Comparison of ENCODE assay signal across 2 cellular contexts in the genomic region with DNA sequence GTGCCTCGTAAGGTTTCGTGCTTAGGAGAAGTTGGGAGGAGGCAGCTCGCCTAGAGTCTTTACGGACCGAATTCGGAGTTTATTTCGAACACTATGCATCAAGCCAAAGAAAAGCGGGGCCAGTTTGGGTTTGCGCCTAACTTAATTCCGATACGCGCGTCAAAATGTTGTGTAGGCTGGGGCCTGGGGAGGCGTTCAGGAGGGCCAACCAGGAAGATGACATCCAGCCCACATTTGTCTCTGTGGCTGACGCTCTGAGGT.
TF ChIP-seq lines count a peak whose summit lies in the region.

No MANE protein-coding gene starts in this region.

TF ChIP-seq in A549, 52 proteins besides CTCF, POLR2A, EP300 and RAD21:
- TF ChIP-seq REST (IDR thresholded peaks at IDR 0.05), result no peak
- no peak for TF ChIP-seq MAFK (IDR thresholded peaks at IDR 0.05; ENCODE audit: partially characterized antibody)
- TF ChIP-seq CHD2 (IDR thresholded peaks at IDR 0.05; ENCODE audit: low read length, partially characterized antibody), result no peak
- TF ChIP-seq CEBPB (IDR thresholded peaks at IDR 0.05), result no peak
- TF ChIP-seq FOSB (CRISPR knock-in tag; IDR thresholded peaks at IDR 0.05), result no peak
- TF ChIP-seq SREBF2 (IDR thresholded peaks at IDR 0.05), result no peak
- TF ChIP-seq TFCP2L1 (CRISPR knock-in tag; IDR thresholded peaks at IDR 0.05), result no peak
- TF ChIP-seq GATA3 (IDR thresholded peaks at IDR 0.05; ENCODE audit: borderline replicate concordance), result no peak
- no peak for TF ChIP-seq RNF2 (IDR thresholded peaks at IDR 0.05; ENCODE audit: borderline replicate concordance, low read depth)
- TF ChIP-seq BHLHE40 (IDR thresholded peaks at IDR 0.05; ENCODE audit: low read depth, low read length), result no peak
- no peak for TF ChIP-seq ZNF302 (CRISPR knock-in tag; IDR thresholded peaks at IDR 0.05)
- no peak for TF ChIP-seq CBX8 (IDR thresholded peaks at IDR 0.05)
- TF ChIP-seq KDM1A (IDR thresholded peaks at IDR 0.05; ENCODE audit: low read depth), result no peak
- no peak for TF ChIP-seq RCOR1 (IDR thresholded peaks at IDR 0.05; ENCODE audit: low read depth, low read length)
- no peak for TF ChIP-seq HOXA7 (CRISPR knock-in tag; IDR thresholded peaks at IDR 0.05)
- TF ChIP-seq ZC3H11A (IDR thresholded peaks at IDR 0.05), result no peak
- TF ChIP-seq SMC3 (IDR thresholded peaks at IDR 0.05), result no peak
- no peak for TF ChIP-seq TP53 (CRISPR knock-in tag; IDR thresholded peaks at IDR 0.05)

TF ChIP-seq in HEK293T, 16 proteins besides CTCF, POLR2A, EP300 and RAD21 (continued from another document):
- TF ChIP-seq FOXK2 (IDR thresholded peaks at IDR 0.05) (no peak), SP1 (IDR thresholded peaks at IDR 0.05) (no peak), NFRKB (IDR thresholded peaks at IDR 0.05) (no peak), ZNF384 (IDR thresholded peaks at IDR 0.05) (no peak), TARDBP (IDR thresholded peaks at IDR 0.05) (no peak), FOXM1 (IDR thresholded peaks at IDR 0.05; ENCODE audit: borderline replicate concordance) (no peak), FOXA1 (IDR thresholded peaks at IDR 0.05) (no peak), ARNT (IDR thresholded peaks at IDR 0.05) (no peak), BHLHE40 (IDR thresholded peaks at IDR 0.05; ENCODE audit: borderline replicate concordance) (no peak), LEF1 (IDR thresholded peaks at IDR 0.05; ENCODE audit: borderline replicate concordance) (no peak), L3MBTL2 (conservative IDR thresholded peaks at IDR 0.05) (no peak)
- TF ChIP-seq, protein P1, sequence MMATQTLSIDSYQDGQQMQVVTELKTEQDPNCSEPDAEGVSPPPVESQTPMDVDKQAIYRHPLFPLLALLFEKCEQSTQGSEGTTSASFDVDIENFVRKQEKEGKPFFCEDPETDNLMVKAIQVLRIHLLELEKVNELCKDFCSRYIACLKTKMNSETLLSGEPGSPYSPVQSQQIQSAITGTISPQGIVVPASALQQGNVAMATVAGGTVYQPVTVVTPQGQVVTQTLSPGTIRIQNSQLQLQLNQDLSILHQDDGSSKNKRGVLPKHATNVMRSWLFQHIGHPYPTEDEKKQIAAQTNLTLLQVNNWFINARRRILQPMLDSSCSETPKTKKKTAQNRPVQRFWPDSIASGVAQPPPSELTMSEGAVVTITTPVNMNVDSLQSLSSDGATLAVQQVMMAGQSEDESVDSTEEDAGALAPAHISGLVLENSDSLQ (IDR thresholded peaks at IDR 0.05), result no peak
